ENCODE assay signal across 8 cellular contexts in the genomic region with DNA sequence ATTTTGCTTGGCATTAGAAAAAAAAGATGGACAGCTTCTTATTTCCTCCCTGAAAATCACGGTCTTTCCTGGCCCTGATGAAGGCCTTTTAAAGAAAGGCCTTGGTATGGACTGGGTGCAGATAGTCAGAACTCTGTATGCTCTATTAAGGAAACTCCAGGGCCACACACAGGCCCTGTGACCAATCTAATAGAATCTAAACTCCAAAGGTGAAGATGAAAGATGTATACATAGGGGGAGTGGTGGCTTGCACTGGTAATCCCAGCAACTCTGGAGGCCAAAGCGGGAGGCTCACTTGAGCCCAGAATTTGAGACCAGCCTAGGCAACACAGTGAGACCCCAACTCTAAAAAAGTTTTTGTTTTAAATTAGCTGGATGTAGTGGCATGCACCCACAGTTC. TPM values are rescaled to one million over a fixed set of nuclear protein-coding genes. Genes with fewer than 3 reads are reported as not detected.
"Had no signal": no experiment of that assay in that cellular context is flagged by ENCODE, and none has a peak within 500 bp of the region (broad histone marks: within the 10 kb centered on the region; RNA-seq: fewer than 3 reads in every experiment).

No MANE protein-coding gene starts in this region.

- ATAC-seq: GM12878 had no signal

- DNase-seq: GDM1, GF-D8 had no signal

- FAIRE-seq: G401.6, GM12878, GM12892, GM18507, GM19239 had no signal

- H3K4me3 ChIP-seq: GM12878 had no signal

RNA-seq across cellular contexts. Expression of a gene that starts 37.3 kb away (rescaled TPM):
- total RNA-seq: G401 had no signal
